ENCODE assay signal across 11 cellular contexts in the genomic region with DNA sequence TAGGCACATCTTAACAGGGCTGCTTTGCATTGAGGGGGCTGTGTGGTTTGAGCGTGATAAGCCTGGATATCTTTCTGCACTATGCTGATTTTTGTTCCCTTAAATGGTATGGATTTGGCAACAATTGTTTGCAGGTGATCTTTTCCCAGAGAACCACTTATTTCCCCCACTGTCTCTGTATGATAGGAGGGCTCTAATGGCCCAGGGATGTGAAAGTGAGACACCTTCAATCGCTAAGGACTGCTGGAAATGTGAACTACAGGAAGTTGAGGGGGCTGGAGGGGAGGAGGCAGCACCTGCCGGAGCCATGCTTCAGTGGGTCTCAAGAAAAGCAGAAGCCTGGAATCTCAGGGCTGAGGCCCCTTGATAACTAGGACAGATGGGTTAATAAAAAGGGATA. TPM values are rescaled to one million over a fixed set of nuclear protein-coding genes. Genes with fewer than 3 reads are reported as not detected.
A peak's percentile ranks its signal among the peaks of the same experiment; 100 is the strongest.
DNase-seq lines count a peak whose midpoint lies in the region; ATAC-seq and TF ChIP-seq lines count a peak whose summit lies in the region.
"Had no signal": no experiment of that assay in that cellular context is flagged by ENCODE, and none has a peak within 500 bp of the region (broad histone marks: within the 10 kb centered on the region; RNA-seq: fewer than 3 reads in every experiment).

No MANE protein-coding gene starts in this region.

- POLR2A ChIA-PET in CD4-positive, alpha-beta T cell (lab: Charles Lee), result no interaction called here

- H3K36me3 ChIP-seq in SU-DHL-6 (ENCODE audit: low read length), result no peaks in the 10 kb centered on the region
- H3K36me3 ChIP-seq: gastroesophageal sphincter had no signal

- no peak overlapping the region for H3K27ac Mint-ChIP-seq in CD4-positive, alpha-beta T cell
- H3K27ac Mint-ChIP-seq in activated naive CD4-positive, alpha-beta T cell treated with anti-CD3 and anti-CD28 coated beads for 36 hours, result no peak overlapping the region
- H3K27ac Mint-ChIP-seq: mesothelial cell of epicardium had no signal

- peaks cover 12% of the 10 kb centered on the region for H3K27me3 Mint-ChIP-seq in CD4-positive, alpha-beta T cell
- peaks cover 10% of the 10 kb centered on the region for H3K27me3 Mint-ChIP-seq in activated naive CD4-positive, alpha-beta T cell treated with anti-CD3 and anti-CD28 coated beads for 36 hours (ENCODE audit: low read depth)

- no peaks in the 10 kb centered on the region for H3K9me3 ChIP-seq in SU-DHL-6 (ENCODE audit: insufficient read depth, low read length)
- no peaks in the 10 kb centered on the region for H3K9me3 ChIP-seq in CD4-positive, alpha-beta T cell (ENCODE audit: control insufficient read depth, low read length)

- ATAC-seq in GM18858 (IDR thresholded peaks at IDR 0.05; ENCODE audit: unreplicated experiment), result peak; percentile 39
- peak; percentile 62 for ATAC-seq in GM21528 (IDR thresholded peaks at IDR 0.05; ENCODE audit: low FRiP score, unreplicated experiment)
- ATAC-seq in HG03460 (IDR thresholded peaks at IDR 0.05; ENCODE audit: unreplicated experiment), result peak; percentile 60
- ATAC-seq in CD4-positive, alpha-beta T cell (ENCODE audit: poor library complexity), result no peak
- ATAC-seq in Right ventricle myocardium superior (ENCODE audit: poor library complexity), result no peak
- ATAC-seq: gastroesophageal sphincter had no signal

- peaks cover 19% of the 10 kb centered on the region for H3F3A ChIP-seq in SU-DHL-6 (ENCODE audit: insufficient read depth)

- H3K9me2 ChIP-seq in SU-DHL-6 (replicated peaks; ENCODE audit: insufficient read depth, low read length), result no peaks in the 10 kb centered on the region

- no peak for DNase-seq in CD4-positive, alpha-beta T cell
- no peak for DNase-seq in occipital lobe (lab: John Stamatoyannopoulos, UW)
- no peak for DNase-seq in activated naive CD4-positive, alpha-beta T cell treated with anti-CD3 and anti-CD28 coated beads for 36 hours
- no peak for DNase-seq in Right ventricle myocardium superior

- TF ChIP-seq CTCF in SU-DHL-6 (IDR thresholded peaks at IDR 0.05; ENCODE audit: insufficient read depth, low read length, poor library complexity, severe bottlenecking), result no peak
- no peak for TF ChIP-seq CTCF in CD4-positive, alpha-beta T cell (IDR thresholded peaks at IDR 0.05)

- no peaks in the 10 kb centered on the region for H3K4me1 Mint-ChIP-seq in CD4-positive, alpha-beta T cell (ENCODE audit: low read depth)
- no peaks in the 10 kb centered on the region for H3K4me1 Mint-ChIP-seq in activated naive CD4-positive, alpha-beta T cell treated with anti-CD3 and anti-CD28 coated beads for 36 hours (ENCODE audit: low read depth)
- H3K4me1 Mint-ChIP-seq: mesothelial cell of epicardium had no signal

- H3K36me3 Mint-ChIP-seq in CD4-positive, alpha-beta T cell (ENCODE audit: low read depth), result no peaks in the 10 kb centered on the region
- H3K36me3 Mint-ChIP-seq in activated naive CD4-positive, alpha-beta T cell treated with anti-CD3 and anti-CD28 coated beads for 36 hours (ENCODE audit: low read depth), result no peaks in the 10 kb centered on the region
- H3K36me3 Mint-ChIP-seq: mesothelial cell of epicardium had no signal

- H3K27ac ChIP-seq in SU-DHL-6 (ENCODE audit: low read depth, low read length), result peak overlapping the region; percentile 85
- H3K27ac ChIP-seq in CD4-positive, alpha-beta T cell (ENCODE audit: low read depth, low read length), result no peak overlapping the region
- H3K27ac ChIP-seq: gastroesophageal sphincter had no signal

- H3K79me2 ChIP-seq in SU-DHL-6 (ENCODE audit: insufficient read depth, low read length), result peaks cover 71% of the 10 kb centered on the region

- H3K4me3 Mint-ChIP-seq in CD4-positive, alpha-beta T cell, result no peak overlapping the region
- H3K4me3 Mint-ChIP-seq in activated naive CD4-positive, alpha-beta T cell treated with anti-CD3 and anti-CD28 coated beads for 36 hours, result no peak overlapping the region
- H3K4me3 Mint-ChIP-seq: mesothelial cell of epicardium had no signal

- no peaks in the 10 kb centered on the region for H4K20me1 ChIP-seq in SU-DHL-6 (ENCODE audit: low read depth, low read length)

- peak overlapping the region; percentile 45 for H3K4me2 ChIP-seq in SU-DHL-6 (ENCODE audit: low read depth, low read length, poor library complexity, severe bottlenecking)
- H3K4me2 ChIP-seq: smooth muscle cell had no signal

- H2AFZ ChIP-seq in SU-DHL-6 (ENCODE audit: low read depth, low read length, severe bottlenecking), result no peak overlapping the region

- intact Hi-C loops in CD4-positive, alpha-beta T cell (cut with DNase I, micrococcal nuclease), result no loop called here
- intact Hi-C loops in activated naive CD4-positive, alpha-beta T cell treated with anti-CD3 and anti-CD28 coated beads for 36 hours (cut with micrococcal nuclease), result no loop called here
- intact Hi-C loops in Right ventricle myocardium superior (cut with DNase I), result no loop called here

- no peak overlapping the region for H3K9ac ChIP-seq in SU-DHL-6 (ENCODE audit: low read length)

- H3K4me3 ChIP-seq in SU-DHL-6 (ENCODE audit: insufficient read depth, low read length, poor library complexity, severe bottlenecking), result no peak overlapping the region
- H3K4me3 ChIP-seq: gastroesophageal sphincter, smooth muscle cell had no signal

- no peaks in the 10 kb centered on the region for H3K9me3 Mint-ChIP-seq in CD4-positive, alpha-beta T cell
- H3K9me3 Mint-ChIP-seq in activated naive CD4-positive, alpha-beta T cell treated with anti-CD3 and anti-CD28 coated beads for 36 hours, result no peaks in the 10 kb centered on the region
- H3K9me3 Mint-ChIP-seq: mesothelial cell of epicardium had no signal

- no peaks in the 10 kb centered on the region for H3K27me3 ChIP-seq in SU-DHL-6 (ENCODE audit: low read length)
- no peaks in the 10 kb centered on the region for H3K27me3 ChIP-seq in CD4-positive, alpha-beta T cell (ENCODE audit: control insufficient read depth, insufficient read depth, low read length)
- H3K27me3 ChIP-seq: gastroesophageal sphincter had no signal

- CTCF ChIA-PET in CD4-positive, alpha-beta T cell (lab: Charles Lee), result no interaction called here
- CTCF ChIA-PET in activated naive CD4-positive, alpha-beta T cell treated with anti-CD3 and anti-CD28 coated beads for 36 hours (lab: Charles Lee), result no interaction called here

RNA-seq across cellular contexts. Expression of a gene that starts 29.4 kb away (rescaled TPM):
- 1 to 10 TPM; 1.1 to 1.2 TPM for total RNA-seq in CD4-positive, alpha-beta T cell
- total RNA-seq in occipital lobe (1.9 TPM), Right ventricle myocardium superior (6.5 TPM)
- under 1 TPM; 0.07 to 0.19 TPM for total RNA-seq in activated naive CD4-positive, alpha-beta T cell treated with anti-CD3 and anti-CD28 coated beads for 36 hours

Comparison
In these comparisons a context has a peak if more than half of its experiments do, and no peak if none do; other contexts are left out.
1. ATAC-seq: peak in GM18858 (single experiment), GM21528 (single experiment) and HG03460 (single experiment); none in CD4-positive, alpha-beta T cell (single experiment) and Right ventricle myocardium superior (single experiment).